Comparison of ENCODE assay signal across 9 cellular contexts in genomic region chr21:34670220-34670961, GRCh38. TPM values are rescaled to one million over a fixed set of nuclear protein-coding genes. Genes with fewer than 3 reads are reported as not detected.
DNase-seq lines count a peak whose midpoint lies in the region; ATAC-seq and TF ChIP-seq lines count a peak whose summit lies in the region.
"Had no signal": no experiment of that assay in that cellular context is flagged by ENCODE, and none has a peak within 500 bp of the region (broad histone marks: within the 10 kb centered on the region; RNA-seq: fewer than 3 reads in every experiment).

No MANE protein-coding gene starts in this region.

- peak overlapping the region; percentile 65 for H3K9ac ChIP-seq in mesenchymal stem cell (ENCODE audit: low read length)

- H3K23ac ChIP-seq in mesenchymal stem cell (ENCODE audit: low read length in 2 of 2), result no peak overlapping the region

- H3K27me3 Mint-ChIP-seq in activated naive CD4-positive, alpha-beta T cell treated with anti-CD3 and anti-CD28 coated beads, Interleukin-2, amount 10 ng/mL, durations not matched to agents 7 days and 5 days, result peaks cover 79% of the 10 kb centered on the region

- no peak overlapping the region for H4K91ac ChIP-seq in mesenchymal stem cell (ENCODE audit: low read length)

- peak overlapping the region; percentile 37 for H3K4me3 Mint-ChIP-seq in activated naive CD4-positive, alpha-beta T cell treated with anti-CD3 and anti-CD28 coated beads, Interleukin-2, amount 10 ng/mL, durations not matched to agents 7 days and 5 days

- no peak overlapping the region for H3K14ac ChIP-seq in mesenchymal stem cell (ENCODE audit: low read length in 2 of 2)

- no peak for TF ChIP-seq CTCF in choroid plexus epithelial cell (conservative IDR thresholded peaks at IDR 0.05; ENCODE audit: low read depth, low read length)

- peaks cover 6% of the 10 kb centered on the region for H3K4me1 Mint-ChIP-seq in activated naive CD4-positive, alpha-beta T cell treated with anti-CD3 and anti-CD28 coated beads, Interleukin-2, amount 10 ng/mL, durations not matched to agents 7 days and 5 days

- ATAC-seq in GM21390 (IDR thresholded peaks at IDR 0.05; ENCODE audit: unreplicated experiment) (no peak), HG03342 (IDR thresholded peaks at IDR 0.05; ENCODE audit: unreplicated experiment) (no peak)

- H2BK120ac ChIP-seq in mesenchymal stem cell (ENCODE audit: low read depth, low read length), result no peak overlapping the region

- H3K18ac ChIP-seq in mesenchymal stem cell (ENCODE audit: low read depth in 1 of 2, low read length in 2 of 2), result no peak overlapping the region

- peaks cover 18% of the 10 kb centered on the region for H3K4me1 ChIP-seq in mesenchymal stem cell (ENCODE audit: control insufficient read depth, insufficient read depth, low read depth, low read length)
- peaks cover 4% of the 10 kb centered on the region for H3K4me1 ChIP-seq in urinary bladder (ENCODE audit: insufficient read depth)

- no peak overlapping the region for H3K27ac Mint-ChIP-seq in activated naive CD4-positive, alpha-beta T cell treated with anti-CD3 and anti-CD28 coated beads, Interleukin-2, amount 10 ng/mL, durations not matched to agents 7 days and 5 days

- H4K8ac ChIP-seq in mesenchymal stem cell (ENCODE audit: low read length), result no peak overlapping the region

- H3K27ac ChIP-seq in mesenchymal stem cell (ENCODE audit: low read length, poor library complexity, severe bottlenecking), result no peak overlapping the region
- H3K27ac ChIP-seq in urinary bladder (ENCODE audit: low read depth), result peak overlapping the region; percentile 14

- H3K4ac ChIP-seq in mesenchymal stem cell (ENCODE audit: low read depth in 1 of 2, low read length in 2 of 2), result no peak overlapping the region

- H2BK5ac ChIP-seq in mesenchymal stem cell (ENCODE audit: low read depth, low read length, poor library complexity, severe bottlenecking), result no peak overlapping the region

- H3K79me1 ChIP-seq in mesenchymal stem cell (replicated peaks; ENCODE audit: low read length, poor library complexity, severe bottlenecking), result no peaks in the 10 kb centered on the region

- H3K9me3 ChIP-seq in mesenchymal stem cell (ENCODE audit: control insufficient read depth, low read length), result no peaks in the 10 kb centered on the region

- peak overlapping the region; percentile 63 for H2BK15ac ChIP-seq in mesenchymal stem cell (ENCODE audit: low read depth, poor library complexity, severe bottlenecking)

- H2AK5ac ChIP-seq in mesenchymal stem cell (ENCODE audit: low read length, severe bottlenecking), result no peak overlapping the region

- no peaks in the 10 kb centered on the region for H3K36me3 Mint-ChIP-seq in activated naive CD4-positive, alpha-beta T cell treated with anti-CD3 and anti-CD28 coated beads, Interleukin-2, amount 10 ng/mL, durations not matched to agents 7 days and 5 days

- H3K27me3 ChIP-seq in mesenchymal stem cell (ENCODE audit: control insufficient read depth in 1 of 2, insufficient read depth in 1 of 2, low read length in 2 of 2), result peaks cover 58 to 76% of the 10 kb centered on the region in 2 experiments

- DNase-seq in activated naive CD4-positive, alpha-beta T cell treated with anti-CD3 and anti-CD28 coated beads, Interleukin-2, amount 10 ng/mL, durations not matched to agents 7 days and 5 days, result no peak
- no peak for DNase-seq in activated naive CD4-positive, alpha-beta T cell treated with Interleukin-2 at 50 U/mL for 16 hours
- DNase-seq in choroid plexus epithelial cell (ENCODE audit: low read depth) (no peak), mesenchymal stem cell (peak; percentile 26)
- no peak for DNase-seq in activated effector memory CD4-positive, alpha-beta T cell treated with anti-CD3 and anti-CD28 coated beads, Interleukin-2, amount 50 U/mL, for 16 hours
- DNase-seq: NCI-H2171 treated with DMSO at 0.1 percent for 48 hours had no signal

- no peaks in the 10 kb centered on the region for H3K9me3 Mint-ChIP-seq in activated naive CD4-positive, alpha-beta T cell treated with anti-CD3 and anti-CD28 coated beads, Interleukin-2, amount 10 ng/mL, durations not matched to agents 7 days and 5 days

- no peak overlapping the region for H2BK12ac ChIP-seq in mesenchymal stem cell (ENCODE audit: low read length in 2 of 2)

- H3K4me3 ChIP-seq in choroid plexus epithelial cell (ENCODE audit: low read depth, low read length) (peak overlapping the region; percentile 6), mesenchymal stem cell (ENCODE audit: insufficient read depth in 1 of 2, low read depth in 1 of 2, low read length in 2 of 2) (peak overlapping the region; percentile 40 to 77), urinary bladder (ENCODE audit: low read depth, low read length) (peak overlapping the region; percentile 34)

- CTCF ChIA-PET in activated naive CD4-positive, alpha-beta T cell treated with anti-CD3 and anti-CD28 coated beads, Interleukin-2, amount 10 ng/mL, durations not matched to agents 7 days and 5 days (lab: Charles Lee), result interaction anchor here (0.8 to 1.2 kb wide), 2 partner anchors 11 to 35 kb away, joined by 3 to 5 read pairs; no protein-coding TSS in a partner anchor

- H3K36me3 ChIP-seq in mesenchymal stem cell (ENCODE audit: control insufficient read depth in 1 of 2, insufficient read depth in 2 of 2, low read depth in 1 of 2, low read length in 2 of 2), result no peaks in the 10 kb centered on the region
- no peaks in the 10 kb centered on the region for H3K36me3 ChIP-seq in urinary bladder (ENCODE audit: insufficient read depth)

- peak overlapping the region; percentile 79 for H3K4me2 ChIP-seq in mesenchymal stem cell (ENCODE audit: low read length, poor library complexity, severe bottlenecking)

- 1% methylated on average over 64 of the region's 70 CpGs for WGBS in mesenchymal stem cell
- 2% methylated on average over 70 of the region's 70 CpGs for WGBS in urinary bladder

- H2AFZ ChIP-seq in mesenchymal stem cell (ENCODE audit: low read depth, low read length), result no peak overlapping the region

RNA-seq across cellular contexts. Expression of gene CLIC6, which starts 1.6 kb away (rescaled TPM):
- polyA plus RNA-seq in mesenchymal stem cell (2013, experiment 1 of 2), result not detected
- polyA plus RNA-seq in mesenchymal stem cell (2013, experiment 2 of 2), result not detected
- 17.2 TPM for total RNA-seq in urinary bladder
- polyA plus RNA-seq in urinary bladder, result 4.6 TPM

RNA-seq across cellular contexts. Expression of gene RCAN1, which starts 55.5 kb away (rescaled TPM):
- polyA plus RNA-seq in mesenchymal stem cell (2013, experiment 1 of 2), result 32.5 TPM
- polyA plus RNA-seq in mesenchymal stem cell (2013, experiment 2 of 2), result 33.5 TPM
- total RNA-seq in urinary bladder, result 27.4 TPM
- polyA plus RNA-seq in urinary bladder, result 26.6 TPM

Comparison
In these comparisons a context has a peak if more than half of its experiments do, and no peak if none do; other contexts are left out.
1. H3K4me3 ChIP-seq: peak in every context shown above with its lines; median percentile 58 in mesenchymal stem cell; 34 in urinary bladder; 6 in choroid plexus epithelial cell.